1 cellular context compared by ENCODE assay signal in the genomic region with DNA sequence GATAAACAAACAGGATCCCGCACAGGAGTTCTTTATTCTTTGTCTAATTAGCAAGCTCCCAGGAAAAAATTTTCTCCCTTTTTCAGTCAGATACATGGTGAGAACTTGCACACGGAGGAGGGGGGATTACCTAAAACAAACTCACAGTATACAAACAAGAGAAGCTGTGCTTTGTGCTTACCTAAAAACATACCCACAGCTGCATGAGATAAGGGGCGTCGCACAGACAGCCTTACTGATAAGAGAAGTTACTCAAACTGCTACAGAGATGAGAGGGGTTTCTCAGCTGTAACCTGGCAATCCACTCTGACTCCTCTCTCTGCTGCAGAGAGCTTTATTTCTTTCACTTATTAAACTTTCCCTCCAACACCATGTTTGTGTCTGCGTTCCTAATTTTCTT.
TF ChIP-seq lines count a peak whose summit lies in the region.

No MANE protein-coding gene starts in this region.

TF ChIP-seq in IMR-90, 13 proteins besides CTCF, POLR2A, EP300 and RAD21:
- no peak for TF ChIP-seq CHD1 (IDR thresholded peaks at IDR 0.05; ENCODE audit: low read depth, low read length)
- no peak for TF ChIP-seq FOS (IDR thresholded peaks at IDR 0.05; ENCODE audit: low read depth, low read length)
